1 cellular context compared by ENCODE assay signal in the genomic region with DNA sequence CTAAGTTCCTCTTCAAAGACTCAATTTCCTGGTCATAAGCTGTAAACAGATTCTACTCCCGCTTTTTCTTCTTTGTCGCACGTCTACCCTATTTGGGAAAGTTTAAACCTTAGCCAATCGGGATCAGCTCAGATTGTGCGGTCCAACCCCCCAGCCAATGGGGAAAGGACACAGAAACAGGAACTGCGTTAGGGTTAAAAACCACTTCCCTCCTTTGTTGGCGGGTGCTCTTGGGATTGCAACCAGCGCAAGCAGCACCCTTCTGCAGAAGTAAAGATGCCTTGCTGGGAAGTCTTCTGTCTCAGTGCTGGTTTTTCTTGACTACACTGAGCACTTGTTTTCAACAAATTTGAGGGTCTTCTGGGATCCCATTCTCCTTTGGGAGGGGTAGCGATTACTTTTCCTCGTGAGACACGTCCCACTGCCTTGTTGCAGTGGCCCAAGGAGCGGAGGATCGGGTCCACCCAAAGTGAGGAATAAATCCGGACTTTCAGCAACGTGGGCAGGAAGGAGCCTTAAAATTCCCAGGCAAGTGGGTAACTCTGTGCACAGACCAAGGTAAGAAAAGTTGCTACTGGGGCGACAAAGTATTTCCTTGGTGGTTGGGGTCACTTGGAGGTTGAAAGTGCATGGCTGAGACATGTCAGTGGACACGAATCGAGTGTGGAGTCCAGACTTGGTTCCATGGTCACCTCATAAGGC.
TF ChIP-seq lines count a peak whose summit lies in the region.

No MANE protein-coding gene starts in this region.

TF ChIP-seq in K562, 482 proteins besides CTCF, POLR2A, EP300 and RAD21 (continued from another document):
- TF ChIP-seq, protein P1, sequence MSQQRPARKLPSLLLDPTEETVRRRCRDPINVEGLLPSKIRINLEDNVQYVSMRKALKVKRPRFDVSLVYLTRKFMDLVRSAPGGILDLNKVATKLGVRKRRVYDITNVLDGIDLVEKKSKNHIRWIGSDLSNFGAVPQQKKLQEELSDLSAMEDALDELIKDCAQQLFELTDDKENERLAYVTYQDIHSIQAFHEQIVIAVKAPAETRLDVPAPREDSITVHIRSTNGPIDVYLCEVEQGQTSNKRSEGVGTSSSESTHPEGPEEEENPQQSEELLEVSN (IDR thresholded peaks at IDR 0.05; ENCODE audit: borderline replicate concordance in 1 of 2, extremely low read depth in 1 of 2, insufficient read depth in 1 of 2, insufficient read length in 1 of 2, low read depth in 1 of 2, low read length in 1 of 2, poor library complexity in 1 of 2, severe bottlenecking in 1 of 2) = peak in 1 of 2 experiments; percentile 34
- TF ChIP-seq ETS2 (tag; IDR thresholded peaks at IDR 0.05; ENCODE audit: borderline replicate concordance, poor library complexity, severe bottlenecking) (no peak), ETV5 (CRISPR knock-in tag; IDR thresholded peaks at IDR 0.05; ENCODE audit: low read depth) (no peak), KLF16 (IDR thresholded peaks at IDR 0.05) (no peak), KAT2B (IDR thresholded peaks at IDR 0.05; ENCODE audit: low read depth, low read length) (no peak), ZNF561 (CRISPR knock-in tag; conservative IDR thresholded peaks at IDR 0.05) (peak; percentile 94), MYBL2 (IDR thresholded peaks at IDR 0.05; ENCODE audit: low read depth) (no peak), MYBL2 (CRISPR knock-in tag; IDR thresholded peaks at IDR 0.05; ENCODE audit: borderline replicate concordance) (no peak), ADNP (tag; IDR thresholded peaks at IDR 0.05) (no peak), ELF4 (CRISPR knock-in tag; IDR thresholded peaks at IDR 0.05) (no peak)
- TF ChIP-seq, protein P2, sequence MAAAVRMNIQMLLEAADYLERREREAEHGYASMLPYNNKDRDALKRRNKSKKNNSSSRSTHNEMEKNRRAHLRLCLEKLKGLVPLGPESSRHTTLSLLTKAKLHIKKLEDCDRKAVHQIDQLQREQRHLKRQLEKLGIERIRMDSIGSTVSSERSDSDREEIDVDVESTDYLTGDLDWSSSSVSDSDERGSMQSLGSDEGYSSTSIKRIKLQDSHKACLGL (CRISPR knock-in tag; IDR thresholded peaks at IDR 0.05; ENCODE audit: borderline replicate concordance, poor library complexity, severe bottlenecking) = no peak
- TF ChIP-seq, protein P3, sequence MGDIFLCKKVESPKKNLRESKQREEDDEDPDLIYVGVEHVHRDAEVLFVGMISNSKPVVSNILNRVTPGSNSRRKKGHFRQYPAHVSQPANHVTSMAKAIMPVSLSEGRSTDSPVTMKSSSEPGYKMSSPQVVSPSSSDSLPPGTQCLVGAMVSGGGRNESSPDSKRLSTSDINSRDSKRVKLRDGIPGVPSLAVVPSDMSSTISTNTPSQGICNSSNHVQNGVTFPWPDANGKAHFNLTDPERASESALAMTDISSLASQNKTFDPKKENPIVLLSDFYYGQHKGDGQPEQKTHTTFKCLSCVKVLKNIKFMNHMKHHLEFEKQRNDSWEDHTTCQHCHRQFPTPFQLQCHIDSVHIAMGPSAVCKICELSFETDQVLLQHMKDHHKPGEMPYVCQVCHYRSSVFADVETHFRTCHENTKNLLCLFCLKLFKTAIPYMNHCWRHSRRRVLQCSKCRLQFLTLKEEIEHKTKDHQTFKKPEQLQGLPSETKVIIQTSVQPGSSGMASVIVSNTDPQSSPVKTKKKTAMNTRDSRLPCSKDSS (IDR thresholded peaks at IDR 0.05; ENCODE audit: low read depth, partially characterized antibody) = peak; percentile 99
- TF ChIP-seq, protein P4, sequence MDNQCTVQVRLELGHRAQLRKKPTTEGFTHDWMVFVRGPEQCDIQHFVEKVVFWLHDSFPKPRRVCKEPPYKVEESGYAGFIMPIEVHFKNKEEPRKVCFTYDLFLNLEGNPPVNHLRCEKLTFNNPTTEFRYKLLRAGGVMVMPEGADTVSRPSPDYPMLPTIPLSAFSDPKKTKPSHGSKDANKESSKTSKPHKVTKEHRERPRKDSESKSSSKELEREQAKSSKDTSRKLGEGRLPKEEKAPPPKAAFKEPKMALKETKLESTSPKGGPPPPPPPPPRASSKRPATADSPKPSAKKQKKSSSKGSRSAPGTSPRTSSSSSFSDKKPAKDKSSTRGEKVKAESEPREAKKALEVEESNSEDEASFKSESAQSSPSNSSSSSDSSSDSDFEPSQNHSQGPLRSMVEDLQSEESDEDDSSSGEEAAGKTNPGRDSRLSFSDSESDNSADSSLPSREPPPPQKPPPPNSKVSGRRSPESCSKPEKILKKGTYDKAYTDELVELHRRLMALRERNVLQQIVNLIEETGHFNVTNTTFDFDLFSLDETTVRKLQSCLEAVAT (IDR thresholded peaks at IDR 0.05) = peak in 1 of 2 experiments; percentile 41; a peak in 1 of 4 replicates
- TF ChIP-seq, protein P5, sequence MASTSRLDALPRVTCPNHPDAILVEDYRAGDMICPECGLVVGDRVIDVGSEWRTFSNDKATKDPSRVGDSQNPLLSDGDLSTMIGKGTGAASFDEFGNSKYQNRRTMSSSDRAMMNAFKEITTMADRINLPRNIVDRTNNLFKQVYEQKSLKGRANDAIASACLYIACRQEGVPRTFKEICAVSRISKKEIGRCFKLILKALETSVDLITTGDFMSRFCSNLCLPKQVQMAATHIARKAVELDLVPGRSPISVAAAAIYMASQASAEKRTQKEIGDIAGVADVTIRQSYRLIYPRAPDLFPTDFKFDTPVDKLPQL (IDR thresholded peaks at IDR 0.05; ENCODE audit: extremely low read depth, insufficient read length) = no peak
- TF ChIP-seq, protein P6, sequence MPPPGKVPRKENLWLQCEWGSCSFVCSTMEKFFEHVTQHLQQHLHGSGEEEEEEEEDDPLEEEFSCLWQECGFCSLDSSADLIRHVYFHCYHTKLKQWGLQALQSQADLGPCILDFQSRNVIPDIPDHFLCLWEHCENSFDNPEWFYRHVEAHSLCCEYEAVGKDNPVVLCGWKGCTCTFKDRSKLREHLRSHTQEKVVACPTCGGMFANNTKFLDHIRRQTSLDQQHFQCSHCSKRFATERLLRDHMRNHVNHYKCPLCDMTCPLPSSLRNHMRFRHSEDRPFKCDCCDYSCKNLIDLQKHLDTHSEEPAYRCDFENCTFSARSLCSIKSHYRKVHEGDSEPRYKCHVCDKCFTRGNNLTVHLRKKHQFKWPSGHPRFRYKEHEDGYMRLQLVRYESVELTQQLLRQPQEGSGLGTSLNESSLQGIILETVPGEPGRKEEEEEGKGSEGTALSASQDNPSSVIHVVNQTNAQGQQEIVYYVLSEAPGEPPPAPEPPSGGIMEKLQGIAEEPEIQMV (tag; conservative IDR thresholded peaks at IDR 0.05; ENCODE audit: low read depth) = no peak
